Comparison of ENCODE assay signal across 29 cellular contexts in the genomic region with DNA sequence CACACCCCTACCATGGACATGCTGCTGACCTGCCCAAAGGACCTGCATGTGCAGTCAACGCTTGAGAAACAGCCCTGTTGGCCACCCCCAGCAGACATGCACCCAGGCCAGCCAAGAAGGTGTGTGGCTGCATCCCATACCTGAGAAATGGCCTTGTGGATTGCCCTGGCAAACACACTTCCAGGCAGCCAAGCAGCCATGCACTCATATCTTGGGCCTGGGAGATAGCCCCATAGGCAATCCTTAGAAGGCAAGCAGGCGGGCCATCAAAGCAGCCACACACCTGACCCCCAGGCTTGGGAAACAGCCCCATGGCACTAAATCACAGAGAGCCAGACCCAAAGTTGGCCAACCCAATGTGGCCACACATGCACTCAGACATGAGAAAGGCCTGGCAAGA.
"Had no signal": no experiment of that assay in that cellular context is flagged by ENCODE, and none has a peak within 500 bp of the region (broad histone marks: within the 10 kb centered on the region; RNA-seq: fewer than 3 reads in every experiment).

No MANE protein-coding gene starts in this region.

- H3K4me3 Mint-ChIP-seq: stimulated activated effector memory CD8-positive, alpha-beta T cell treated with anti-CD3 and anti-CD28 coated beads, Interleukin-12 subunit alpha, Interleukin-12 subunit beta, amount 100 ng/mL, for 72 hours; stimulated activated memory B cell treated with anti-CD40 and anti-IgM and Interleukin-4, amounts not matched to agents 10 μg/mL and 1 μg/mL and 100 μg/mL, for 72 hours; stimulated activated naive B cell treated with anti-CD40 and anti-IgM and Interleukin-4, amounts not matched to agents 10 μg/mL and 1 μg/mL and 100 μg/mL, for 72 hours; stimulated activated naive CD8-positive, alpha-beta T cell treated with anti-CD3 and anti-CD28 coated beads, Interleukin-15, amount 100 ng/mL, for 72 hours; stimulated activated naive CD8-positive, alpha-beta T cell treated with anti-CD3 and anti-CD28 coated beads, Interleukin-15, Interleukin-2, amounts not matched to agents 100 ng/mL and 50 ng/mL, for 24 hours; type B pancreatic cell had no signal

- H3K27me3 Mint-ChIP-seq: stimulated activated memory B cell treated with anti-CD40 and anti-IgM and Interleukin-4, amounts not matched to agents 10 μg/mL and 1 μg/mL and 100 μg/mL, for 72 hours; stimulated activated naive B cell treated with anti-CD40 and anti-IgM and Interleukin-4, amounts not matched to agents 10 μg/mL and 1 μg/mL and 100 μg/mL, for 72 hours; stimulated activated naive CD8-positive, alpha-beta T cell treated with anti-CD3 and anti-CD28 coated beads, Interleukin-15, amount 100 ng/mL, for 72 hours; stimulated activated naive CD8-positive, alpha-beta T cell treated with anti-CD3 and anti-CD28 coated beads, Interleukin-15, Interleukin-2, amounts not matched to agents 100 ng/mL and 50 ng/mL, for 24 hours; type B pancreatic cell had no signal

- H3K36me3 Mint-ChIP-seq: stimulated activated effector memory CD8-positive, alpha-beta T cell treated with anti-CD3 and anti-CD28 coated beads, Interleukin-12 subunit alpha, Interleukin-12 subunit beta, amount 100 ng/mL, for 72 hours; type B pancreatic cell had no signal

- FAIRE-seq: urothelium cell line had no signal

- H3K27me3 ChIP-seq: stomach, suprapubic skin, testis, thyroid gland, tibial artery, tibial nerve, transverse colon, upper lobe of left lung, upper lobe of right lung, uterus, vagina had no signal

- DNase-seq: stimulated activated CD4-positive, alpha-beta T cell treated with anti-CD3 and anti-CD28 coated beads, Interleukin-2, amount 100 ng/mL, for 48 hours; stimulated activated CD4-positive, alpha-beta T cell treated with anti-CD3 and anti-CD28 coated beads, Interleukin-4, amount 100 ng/mL, for 1 hour; stimulated activated CD4-positive, alpha-beta T cell treated with anti-CD3 and anti-CD28 coated beads, Interleukin-4, amount 100 ng/mL, for 24 hours; stimulated activated CD4-positive, alpha-beta T cell treated with anti-CD3 and anti-CD28 coated beads, Interleukin-4, amount 100 ng/mL, for 4 hours; stimulated activated CD8-positive, alpha-beta memory T cell treated with anti-CD3 and anti-CD28 coated beads, Interleukin-4, amount 100 ng/mL, for 48 hours; stimulated activated naive B cell treated with anti-CD40 and anti-IgM and Interleukin-4, amounts not matched to agents 10 μg/mL and 1 μg/mL and 100 μg/mL, for 72 hours; stimulated activated naive CD4-positive, alpha-beta T cell; stimulated activated naive CD4-positive, alpha-beta T cell treated with Interleukin-2 at 50 U/mL for 16 hours; stimulated activated naive CD8-positive, alpha-beta T cell treated with anti-CD3 and anti-CD28 coated beads, Interleukin-15, amount 100 ng/mL, for 72 hours; stimulated activated naive CD8-positive, alpha-beta T cell treated with anti-CD3 and anti-CD28 coated beads, Interleukin-15, Interleukin-2, amounts not matched to agents 100 U/mL and 50 U/mL, for 24 hours; stomach; substantia nigra; testis; thyroid gland; tibial artery; transverse colon; trophoblast cell; upper lobe of left lung; upper lobe of right lung; uterus had no signal

- H3K27ac Mint-ChIP-seq: stimulated activated effector memory CD8-positive, alpha-beta T cell treated with anti-CD3 and anti-CD28 coated beads, Interleukin-12 subunit alpha, Interleukin-12 subunit beta, amount 100 ng/mL, for 72 hours; stimulated activated memory B cell treated with anti-CD40 and anti-IgM and Interleukin-4, amounts not matched to agents 10 μg/mL and 1 μg/mL and 100 μg/mL, for 72 hours; stimulated activated naive B cell treated with anti-CD40 and anti-IgM and Interleukin-4, amounts not matched to agents 10 μg/mL and 1 μg/mL and 100 μg/mL, for 72 hours; stimulated activated naive CD8-positive, alpha-beta T cell treated with anti-CD3 and anti-CD28 coated beads, Interleukin-15, amount 100 ng/mL, for 72 hours; stimulated activated naive CD8-positive, alpha-beta T cell treated with anti-CD3 and anti-CD28 coated beads, Interleukin-15, Interleukin-2, amounts not matched to agents 100 ng/mL and 50 ng/mL, for 24 hours; type B pancreatic cell had no signal

- H3K36me3 ChIP-seq: stomach, suprapubic skin, thoracic aorta, thyroid gland, tibial artery, tibial nerve, transverse colon, upper lobe of left lung, upper lobe of right lung, uterus, vagina had no signal

- ATAC-seq: stimulated activated effector memory CD8-positive, alpha-beta T cell treated with anti-CD3 and anti-CD28 coated beads, Interleukin-12 subunit alpha, Interleukin-12 subunit beta, amount 100 ng/mL, for 72 hours; stimulated activated memory B cell treated with anti-CD40 and anti-IgM and Interleukin-4, amounts not matched to agents 10 μg/mL and 1 μg/mL and 100 μg/mL, for 72 hours; stimulated activated naive B cell treated with anti-CD40 and anti-IgM and Interleukin-4, amounts not matched to agents 10 μg/mL and 1 μg/mL and 100 μg/mL, for 72 hours; stimulated activated naive CD8-positive, alpha-beta T cell treated with anti-CD3 and anti-CD28 coated beads, Interleukin-15, amount 100 ng/mL, for 72 hours; stimulated activated naive CD8-positive, alpha-beta T cell treated with anti-CD3 and anti-CD28 coated beads, Interleukin-15, Interleukin-2, amounts not matched to agents 100 U/mL and 50 U/mL, for 24 hours; upper lobe of right lung had no signal

- H3K9me3 ChIP-seq: suprapubic skin, testis, thyroid gland, upper lobe of right lung, uterus, vagina had no signal

- H3K4me3 ChIP-seq: stomach, suprapubic skin, testis, thoracic aorta, thyroid gland, tibial artery, tibial nerve, transverse colon, upper lobe of left lung, upper lobe of right lung, uterus, vagina had no signal

- H3K27ac ChIP-seq: stomach, suprapubic skin, testis, thoracic aorta, thyroid gland, tibial artery, tibial nerve, transverse colon, upper lobe of left lung, upper lobe of right lung, uterus, vagina had no signal
